Comparison of ENCODE assay signal across 1 cellular context in genomic region chr17:61862975-61863800, GRCh38.
TF ChIP-seq lines count a peak whose summit lies in the region.

Gene BRIP1 (minus strand): TSS chr17:61863528. CDS start chr17:61861539, 1,989 bp downstream.

TF ChIP-seq in neural cell, 6 proteins besides CTCF, POLR2A, EP300 and RAD21 (continued from another document):
- no peak for TF ChIP-seq REST (IDR thresholded peaks at IDR 0.05; ENCODE audit: borderline replicate concordance)
